In the genomic region with DNA sequence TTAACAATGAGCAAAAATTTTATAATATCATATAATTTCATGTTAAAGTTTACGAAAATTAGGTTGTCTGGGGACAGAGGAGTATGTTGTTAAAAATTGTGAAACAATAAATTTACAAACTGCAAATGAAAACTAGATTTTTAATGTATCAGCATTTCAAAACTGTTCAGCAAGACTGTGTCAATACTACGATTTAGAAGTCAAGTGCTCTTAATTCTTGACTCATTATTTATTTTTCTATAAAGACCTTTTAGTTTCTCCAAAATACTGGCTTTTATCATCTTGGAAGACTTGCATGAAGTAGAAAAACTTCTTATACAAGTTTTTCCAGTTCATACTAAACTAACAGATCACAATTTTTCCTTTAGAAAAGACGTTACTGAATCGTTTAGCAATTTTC, we compare ENCODE assay signal across 20 cellular contexts.
DNase-seq lines count a peak whose midpoint lies in the region; ATAC-seq, FAIRE-seq and TF ChIP-seq lines count a peak whose summit lies in the region.
"Had no signal": no experiment of that assay in that cellular context is flagged by ENCODE, and none has a peak within 500 bp of the region (broad histone marks: within the 10 kb centered on the region; RNA-seq: fewer than 3 reads in every experiment).

No MANE protein-coding gene starts in this region.

- 94% methylated on average over 4 of the region's 4 CpGs for WGBS in HepG2 (ENCODE audit: low lambda C conversion rate)
- 82% methylated on average over 4 of the region's 4 CpGs for WGBS in right lobe of liver (ENCODE audit: insufficient coverage, low coverage, low lambda C conversion rate, missing lambda C conversion rate)
- WGBS in suprapubic skin: 67% methylated on average over 4 of the region's 4 CpGs

- peaks cover 38% of the 10 kb centered on the region for H3K4me1 ChIP-seq in HepG2 (ENCODE audit: insufficient read depth, low read length)
- H3K4me1 ChIP-seq in right lobe of liver: no peaks in the 10 kb centered on the region
- peaks cover 28% of the 10 kb centered on the region for H3K4me1 ChIP-seq in suprapubic skin
- H3K4me1 ChIP-seq in colonic mucosa: no peaks in the 10 kb centered on the region

- H3K9ac ChIP-seq in HepG2 (ENCODE audit: insufficient read depth, low read depth, low read length) (no peak overlapping the region), colonic mucosa (ENCODE audit: low read depth in 2 of 2, low read length in 2 of 2) (no peak overlapping the region)

- TF ChIP-seq EP300 in HepG2 (IDR thresholded peaks at IDR 0.05; ENCODE audit: low read depth in 2 of 2, low read length in 2 of 2): no peak
- no peak for TF ChIP-seq EP300 in HepG2 (CRISPR knock-in tag; IDR thresholded peaks at IDR 0.05; ENCODE audit: borderline replicate concordance)
- no peak for TF ChIP-seq EP300 in suprapubic skin (IDR thresholded peaks at IDR 0.05)

- no peaks in the 10 kb centered on the region for H3K79me2 ChIP-seq in HepG2 (ENCODE audit: insufficient read depth, low read length)

- no peak for TF ChIP-seq POLR2A in HepG2 (IDR thresholded peaks at IDR 0.05; ENCODE audit: insufficient read depth in 1 of 2, low read depth in 2 of 2, low read length in 2 of 2)
- TF ChIP-seq POLR2A in right lobe of liver (IDR thresholded peaks at IDR 0.05): no peak
- no peak for TF ChIP-seq POLR2A in suprapubic skin (IDR thresholded peaks at IDR 0.05)
- no peak for TF ChIP-seq POLR2A in GM18505 (IDR thresholded peaks at IDR 0.05; ENCODE audit: borderline replicate concordance, extremely low read depth, insufficient read depth, insufficient read length)

- H3K4me2 ChIP-seq in HepG2 (ENCODE audit: low read depth, low read length): peak overlapping the region; percentile 56
- H3K4me2 ChIP-seq: GM23338 had no signal

- H3K4me3 ChIP-seq in HepG2 (replicated peaks in 1 of 3; ENCODE audit: insufficient read depth in 1 of 3, low read depth in 2 of 3, low read length in 3 of 3): no peak overlapping the region
- H3K4me3 ChIP-seq in right lobe of liver: no peak overlapping the region
- peak overlapping the region in 28 of 59 donors; percentile 0 to 48 (median 18) for H3K4me3 ChIP-seq in dorsolateral prefrontal cortex
- H3K4me3 ChIP-seq in suprapubic skin: no peak overlapping the region
- H3K4me3 ChIP-seq in colonic mucosa: no peak overlapping the region
- H3K4me3 ChIP-seq: GM12878, GM23338, HAP-1 had no signal

- H3K27ac ChIP-seq in HepG2 (ENCODE audit: extremely low read length, insufficient read depth, low read length) (peak overlapping the region; percentile 86), right lobe of liver (no peak overlapping the region), dorsolateral prefrontal cortex (peak overlapping the region in 54 of 59 donors; percentile 2 to 97 (median 88)), suprapubic skin (peak overlapping the region; percentile 54), colonic mucosa (no peak overlapping the region)

- DNase-seq in HepG2 (ENCODE audit: low spot score): no peak
- no peak for DNase-seq in right lobe of liver
- no peak for DNase-seq in dorsolateral prefrontal cortex
- DNase-seq in suprapubic skin (ENCODE audit: low spot score in 2 of 2): no peak
- no peak for DNase-seq in colonic mucosa
- DNase-seq: DMS79 treated with DMSO at 0.1 percent for 48 hours, KBM-7, NCI-H1092, NCI-H1436, NCI-H187 treated with DMSO at 0.1 percent for 48 hours, NCI-H226, NCI-H524 treated with DMSO at 0.1 percent for 48 hours, Right ventricle myocardium superior had no signal

- TF ChIP-seq RAD21 in HepG2 (CRISPR knock-in tag; IDR thresholded peaks at IDR 0.05): no peak

- intact Hi-C loops in HepG2 (cut with micrococcal nuclease; ENCODE audit: unreplicated experiment): loop anchor here (1.0 to 2.0 kb wide), 2 partner anchors 53 to 231 kb away; a partner anchor contains a TSS
- intact Hi-C loops in right lobe of liver (cut with DNase I): no loop called here
- intact Hi-C loops in dorsolateral prefrontal cortex (cut with DNase I): loop anchor here in 1 of 2 donors (5.0 kb wide), 1 partner anchor 231 kb away; a partner anchor contains a TSS
- intact Hi-C loops in colonic mucosa (cut with DNase I): no loop called here

- POLR2A ChIA-PET in HepG2 (lab: Yijun Ruan, JAX): interaction anchor here (1.0 to 1.6 kb wide), 2 partner anchors 232 to 1165 kb away, joined by 3 to 8 read pairs; a partner anchor contains a TSS

- ATAC-seq in HepG2 (no peak), right lobe of liver (no peak), GM18505 (IDR thresholded peaks at IDR 0.05; ENCODE audit: unreplicated experiment) (no peak), GM21717 (IDR thresholded peaks at IDR 0.05; ENCODE audit: unreplicated experiment) (no peak)
- ATAC-seq: GM12878 had no signal

- CTCF ChIA-PET in HepG2 (lab: Yijun Ruan, JAX; ENCODE audit: low intra/inter-chr PET ratio, low total read pairs): no interaction called here

- H3K36me3 ChIP-seq in HepG2 (replicated peaks in 1 of 2; ENCODE audit: control insufficient read depth in 1 of 2, insufficient read depth in 2 of 2, low read length in 2 of 2): peaks cover 0 to 1% of the 10 kb centered on the region in 2 experiments; a peak in 1 of 5 replicates
- H3K36me3 ChIP-seq in right lobe of liver: no peaks in the 10 kb centered on the region
- H3K36me3 ChIP-seq in suprapubic skin: no peaks in the 10 kb centered on the region
- no peaks in the 10 kb centered on the region for H3K36me3 ChIP-seq in colonic mucosa
- H3K36me3 ChIP-seq: HAP-1 had no signal

- H3K9me3 ChIP-seq in HepG2 (ENCODE audit: low read length) (no peaks in the 10 kb centered on the region), right lobe of liver (no peaks in the 10 kb centered on the region), suprapubic skin (no peaks in the 10 kb centered on the region), colonic mucosa (no peaks in the 10 kb centered on the region)
- H3K9me3 ChIP-seq: HAP-1 had no signal

- H3K27me3 ChIP-seq in HepG2 (ENCODE audit: control insufficient read depth in 1 of 2, insufficient read depth in 2 of 2, low read length in 2 of 2) (no peaks in the 10 kb centered on the region), right lobe of liver (no peaks in the 10 kb centered on the region), dorsolateral prefrontal cortex (no peaks in the 10 kb centered on the region), suprapubic skin (no peaks in the 10 kb centered on the region), colonic mucosa (no peaks in the 10 kb centered on the region)

- no peak overlapping the region for H2AFZ ChIP-seq in HepG2 (ENCODE audit: low read length)
- H2AFZ ChIP-seq: GM23338 had no signal

- TF ChIP-seq CTCF in HepG2 (CRISPR knock-in tag; IDR thresholded peaks at IDR 0.05): no peak
- TF ChIP-seq CTCF in right lobe of liver (IDR thresholded peaks at IDR 0.05): no peak
- no peak for TF ChIP-seq CTCF in dorsolateral prefrontal cortex (IDR thresholded peaks at IDR 0.05 in 54 of 56, conservative IDR thresholded peaks at IDR 0.05 in 2 of 56; ENCODE audit: low read depth in 1 of 56, partially characterized antibody in 56 of 56)
- no peak for TF ChIP-seq CTCF in suprapubic skin (IDR thresholded peaks at IDR 0.05)
- TF ChIP-seq CTCF in colonic mucosa (IDR thresholded peaks at IDR 0.05): no peak

- in situ Hi-C loops in HepG2 (cut with HindIII; ENCODE audit: extremely low pct_ligation_motif_present, low pct_unique_long_range_greater_than_20kb): no loop called here

- no TSS peak for BruUV-seq in HepG2 (replicated peaks; lab: Mats Ljungman, UMichigan)

- H4K20me1 ChIP-seq in HepG2 (ENCODE audit: insufficient read depth, low read length): no peaks in the 10 kb centered on the region

- FAIRE-seq in HepG2 (lab: Jason Lieb, UNC): no peak
- FAIRE-seq: A204.1, GM12878, GM18507 had no signal

TF ChIP-seq in HepG2, 621 proteins besides CTCF, POLR2A, EP300 and RAD21:
- no peak for TF ChIP-seq ZNF17 (CRISPR knock-in tag; IDR thresholded peaks at IDR 0.05)
- TF ChIP-seq, protein P1, sequence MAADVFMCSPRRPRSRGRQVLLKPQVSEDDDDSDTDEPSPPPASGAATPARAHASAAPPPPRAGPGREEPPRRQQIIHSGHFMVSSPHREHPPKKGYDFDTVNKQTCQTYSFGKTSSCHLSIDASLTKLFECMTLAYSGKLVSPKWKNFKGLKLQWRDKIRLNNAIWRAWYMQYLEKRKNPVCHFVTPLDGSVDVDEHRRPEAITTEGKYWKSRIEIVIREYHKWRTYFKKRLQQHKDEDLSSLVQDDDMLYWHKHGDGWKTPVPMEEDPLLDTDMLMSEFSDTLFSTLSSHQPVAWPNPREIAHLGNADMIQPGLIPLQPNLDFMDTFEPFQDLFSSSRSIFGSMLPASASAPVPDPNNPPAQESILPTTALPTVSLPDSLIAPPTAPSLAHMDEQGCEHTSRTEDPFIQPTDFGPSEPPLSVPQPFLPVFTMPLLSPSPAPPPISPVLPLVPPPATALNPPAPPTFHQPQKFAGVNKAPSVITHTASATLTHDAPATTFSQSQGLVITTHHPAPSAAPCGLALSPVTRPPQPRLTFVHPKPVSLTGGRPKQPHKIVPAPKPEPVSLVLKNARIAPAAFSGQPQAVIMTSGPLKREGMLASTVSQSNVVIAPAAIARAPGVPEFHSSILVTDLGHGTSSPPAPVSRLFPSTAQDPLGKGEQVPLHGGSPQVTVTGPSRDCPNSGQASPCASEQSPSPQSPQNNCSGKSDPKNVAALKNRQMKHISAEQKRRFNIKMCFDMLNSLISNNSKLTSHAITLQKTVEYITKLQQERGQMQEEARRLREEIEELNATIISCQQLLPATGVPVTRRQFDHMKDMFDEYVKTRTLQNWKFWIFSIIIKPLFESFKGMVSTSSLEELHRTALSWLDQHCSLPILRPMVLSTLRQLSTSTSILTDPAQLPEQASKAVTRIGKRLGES (CRISPR knock-in tag; IDR thresholded peaks at IDR 0.05; ENCODE audit: borderline replicate concordance): no peak
- TF ChIP-seq ZMYM4 (CRISPR knock-in tag; IDR thresholded peaks at IDR 0.05): no peak
- 0 out of 2 replicates have a peak, but pooled peaks have one; percentile 2 for TF ChIP-seq MAFF (IDR thresholded peaks at IDR 0.05; ENCODE audit: low read depth, low read length)

Comparison
In these comparisons a context has a peak if more than half of its experiments do, and no peak if none do; other contexts are left out.
1. H3K27ac ChIP-seq: peak in HepG2 (single experiment), dorsolateral prefrontal cortex (54 of 59) and suprapubic skin (single experiment); none in right lobe of liver (0 of 3) and colonic mucosa (single experiment).